ENCODE assay signal across 8 cellular contexts in genomic region chr14:74302160-74302628, GRCh38. TPM values are rescaled to one million over a fixed set of nuclear protein-coding genes. Genes with fewer than 3 reads are reported as not detected.
DNase-seq lines count a peak whose midpoint lies in the region; ATAC-seq, FAIRE-seq and TF ChIP-seq lines count a peak whose summit lies in the region.

No MANE protein-coding gene starts in this region.

- FAIRE-seq in GM18507 (lab: Jason Lieb, UNC) (peak; percentile 62), D721Med (lab: Jason Lieb, UNC) (no peak)

- intact Hi-C loops in PC-3 (cut with micrococcal nuclease) (no loop called here), mammary epithelial cell (cut with micrococcal nuclease) (loop anchor here (2.0 kb wide), 1 partner anchor 43 kb away; no protein-coding TSS in a partner anchor)

- in situ Hi-C loops in mammary epithelial cell (cut with MboI; ENCODE audit: low sequenced_read_pairs in 2 of 2): no loop called here

- H3K4me3 ChIP-seq in BJ (ENCODE audit: low read depth, low read length): peak overlapping the region; percentile 91
- H3K4me3 ChIP-seq in PC-3 (ENCODE audit: low read length): peak overlapping the region; percentile 87
- H3K4me3 ChIP-seq in mammary epithelial cell (replicated peaks in 1 of 3; ENCODE audit: insufficient read depth in 1 of 3, low read depth in 2 of 3, low read length in 3 of 3): peak overlapping the region; percentile 81 to 99 (median 85)

- H4K20me1 ChIP-seq in PC-3 (ENCODE audit: low read length): no peaks in the 10 kb centered on the region
- no peaks in the 10 kb centered on the region for H4K20me1 ChIP-seq in mammary epithelial cell (ENCODE audit: insufficient read depth, low read length)

- peak; percentile 61 for TF ChIP-seq CTCF in BJ (IDR thresholded peaks at IDR 0.05; ENCODE audit: insufficient read depth, low read depth, low read length)
- peak; percentile 51 for TF ChIP-seq CTCF in PC-3 (conservative IDR thresholded peaks at IDR 0.05; ENCODE audit: low read depth, low read length)
- peak; percentile 55 to 67 for TF ChIP-seq CTCF in mammary epithelial cell (conservative IDR thresholded peaks at IDR 0.05 in 1 of 2, IDR thresholded peaks at IDR 0.05 in 1 of 2; ENCODE audit: extremely low read depth in 1 of 2, insufficient read depth in 1 of 2, low read depth in 1 of 2, low read length in 2 of 2)
- TF ChIP-seq CTCF in D721Med (IDR thresholded peaks at IDR 0.05; ENCODE audit: insufficient read depth, missing control alignments): no peak

- H3K36me3 Mint-ChIP-seq in stimulated activated memory B cell treated with anti-CD40 and anti-IgM and Interleukin-4, amounts not matched to agents 10 μg/mL and 1 μg/mL and 100 μg/mL, for 72 hours: peaks cover 23% of the 10 kb centered on the region

- peak; percentile 54 for ATAC-seq in HG03378 (IDR thresholded peaks at IDR 0.05; ENCODE audit: unreplicated experiment)
- ATAC-seq in PC-3: peak; percentile 58
- peak; percentile 75 for ATAC-seq in stimulated activated memory B cell treated with anti-CD40 and anti-IgM and Interleukin-4, amounts not matched to agents 10 μg/mL and 1 μg/mL and 100 μg/mL, for 72 hours

- no peak overlapping the region for H3K27ac ChIP-seq in PC-3 (ENCODE audit: low read length)
- H3K27ac ChIP-seq in mammary epithelial cell (ENCODE audit: insufficient read depth, low read depth, low read length): peak overlapping the region; percentile 62

- H3K79me2 ChIP-seq in PC-3 (ENCODE audit: low read length) (peaks cover 27% of the 10 kb centered on the region), mammary epithelial cell (ENCODE audit: insufficient read depth, low read length) (peaks cover 30% of the 10 kb centered on the region)

- no peaks in the 10 kb centered on the region for H3K9me2 ChIP-seq in PC-3 (replicated peaks; ENCODE audit: low read length)

- BruUV-seq in PC-3 (replicated peaks; lab: Mats Ljungman, UMichigan): TSS peak; percentile 56
- BruUV-seq in mammary epithelial cell (replicated peaks; lab: Mats Ljungman, UMichigan): no TSS peak

- peak overlapping the region; percentile 99 for H3K4me3 Mint-ChIP-seq in stimulated activated memory B cell treated with anti-CD40 and anti-IgM and Interleukin-4, amounts not matched to agents 10 μg/mL and 1 μg/mL and 100 μg/mL, for 72 hours

- dilution Hi-C loops in mammary epithelial cell (cut with HindIII; ENCODE audit: low sequenced_read_pairs): no loop called here

- H3K27me3 ChIP-seq in BJ (ENCODE audit: control insufficient read depth, insufficient read depth, low read length) (no peaks in the 10 kb centered on the region), PC-3 (ENCODE audit: low read length) (no peaks in the 10 kb centered on the region), mammary epithelial cell (ENCODE audit: insufficient read depth, low read length) (no peaks in the 10 kb centered on the region)

- 1% methylated on average over 6 of the region's 6 CpGs for WGBS in mammary epithelial cell (ENCODE audit: low coverage, missing lambda C conversion rate)

- peaks cover 17% of the 10 kb centered on the region; the same call in 1 of the 2 replicates for H3K4me1 ChIP-seq in PC-3 (ENCODE audit: insufficient read depth, low read length)
- peaks cover 6% of the 10 kb centered on the region for H3K4me1 ChIP-seq in mammary epithelial cell (ENCODE audit: insufficient read depth, low read length)

- H3K9me3 ChIP-seq in PC-3 (ENCODE audit: low read length) (no peaks in the 10 kb centered on the region), mammary epithelial cell (replicated peaks; ENCODE audit: insufficient read depth, low read length) (no peaks in the 10 kb centered on the region)

- POLR2A ChIA-PET in BJ (lab: Charles Lee) (interaction anchor here (0.8 kb wide), 1 partner anchor 1278 kb away, joined by 3 read pairs; no protein-coding TSS in a partner anchor), PC-3 (lab: Charles Lee; ENCODE audit: unreplicated experiment) (interaction anchor here (0.7 kb wide), 1 partner anchor 110 kb away, joined by 3 read pairs; no protein-coding TSS in a partner anchor)

- H2AFZ ChIP-seq in PC-3 (ENCODE audit: low read length) (peak overlapping the region; percentile 91), mammary epithelial cell (ENCODE audit: low read depth, low read length) (peak overlapping the region; percentile 94)

- H3K4me1 Mint-ChIP-seq in stimulated activated memory B cell treated with anti-CD40 and anti-IgM and Interleukin-4, amounts not matched to agents 10 μg/mL and 1 μg/mL and 100 μg/mL, for 72 hours: peaks cover 23% of the 10 kb centered on the region

- CTCF ChIA-PET in BJ (lab: Yijun Ruan, JAX) (interaction anchor here (0.7 to 4.3 kb wide), 12 partner anchors 8 to 200 kb away, joined by 3 to 16 read pairs (median 4); no protein-coding TSS in a partner anchor), PC-3 (lab: Charles Lee) (no interaction called here), mammary epithelial cell (lab: Charles Lee; ENCODE audit: low non-redundant PET) (no interaction called here)

- peak overlapping the region; percentile 93 for H3K4me2 ChIP-seq in PC-3 (ENCODE audit: low read length)
- peak overlapping the region; percentile 82 for H3K4me2 ChIP-seq in mammary epithelial cell (ENCODE audit: insufficient read depth, low read depth, low read length)

- H3K36me3 ChIP-seq in BJ (ENCODE audit: control insufficient read depth, insufficient read depth, low read length): peaks cover 6% of the 10 kb centered on the region
- H3K36me3 ChIP-seq in PC-3 (ENCODE audit: low read depth, low read length): peaks cover 5% of the 10 kb centered on the region
- peaks cover 2% of the 10 kb centered on the region for H3K36me3 ChIP-seq in mammary epithelial cell (ENCODE audit: insufficient read depth, low read length)

- no peaks in the 10 kb centered on the region for H3F3A ChIP-seq in PC-3 (ENCODE audit: low read length, unreplicated experiment)

- DNase-seq in BJ (ENCODE audit: low read depth) (no peak), GM18507 (ENCODE audit: extremely low spot score, insufficient read length, low read depth) (peak; percentile 33), PC-3 (peak; percentile 43), mammary epithelial cell (peak; percentile 47), iris pigment epithelial cell (ENCODE audit: low read depth) (peak; percentile 73), D721Med (ENCODE audit: insufficient read length, low spot score) (no peak)

- H3K9ac ChIP-seq in PC-3 (ENCODE audit: low read length) (peak overlapping the region; percentile 71), mammary epithelial cell (ENCODE audit: insufficient read depth, low read length) (peak overlapping the region; percentile 79)

- H3K9me3 Mint-ChIP-seq in stimulated activated memory B cell treated with anti-CD40 and anti-IgM and Interleukin-4, amounts not matched to agents 10 μg/mL and 1 μg/mL and 100 μg/mL, for 72 hours: no peaks in the 10 kb centered on the region

- H3K27me3 Mint-ChIP-seq in stimulated activated memory B cell treated with anti-CD40 and anti-IgM and Interleukin-4, amounts not matched to agents 10 μg/mL and 1 μg/mL and 100 μg/mL, for 72 hours: no peaks in the 10 kb centered on the region

- peak overlapping the region; percentile 93 for H3K27ac Mint-ChIP-seq in stimulated activated memory B cell treated with anti-CD40 and anti-IgM and Interleukin-4, amounts not matched to agents 10 μg/mL and 1 μg/mL and 100 μg/mL, for 72 hours

RNA-seq across cellular contexts. Expression of gene ABCD4, which starts 0.5 kb away (rescaled TPM):
- polyA plus RNA-seq in BJ (2011; rRNA removed): 8.4 and 12.4 TPM in 2 replicates
- 11.5 and 11.7 TPM in 2 replicates for polyA minus RNA-seq in BJ (2011; rRNA and poly(A)+ RNA removed)
- 27.1 and 28.4 TPM in 2 replicates for total RNA-seq in PC-3 (2014; rRNA removed)
- total RNA-seq in mammary epithelial cell: 10 to 100 TPM; 30.1 to 31.0 TPM
- polyA plus RNA-seq in mammary epithelial cell: 13.2 TPM
- polyA minus RNA-seq in mammary epithelial cell: 27.0 TPM

RNA-seq across cellular contexts. Expression of gene VRTN, which starts 46.1 kb away (rescaled TPM):
- polyA plus RNA-seq in BJ (2011; rRNA removed) (not detected in 2 replicates), mammary epithelial cell (not detected)
- not detected in 2 replicates for polyA minus RNA-seq in BJ (2011; rRNA and poly(A)+ RNA removed)
- total RNA-seq in PC-3 (2014; rRNA removed) (not detected in 2 replicates), mammary epithelial cell (not detected)
- not detected for polyA minus RNA-seq in mammary epithelial cell

Comparison
In these comparisons a context has a peak if more than half of its experiments do, and no peak if none do; other contexts are left out.
1. DNase-seq: peak in GM18507 (single experiment), PC-3 (single experiment), mammary epithelial cell (single experiment) and iris pigment epithelial cell (single experiment); none in BJ (single experiment) and D721Med (single experiment).
2. Peak in every context shown above with its lines, with median percentiles within 50 percentile points of each other: H3K4me3 ChIP-seq and ATAC-seq.